Comparison of ENCODE assay signal across 12 cellular contexts in the genomic region with DNA sequence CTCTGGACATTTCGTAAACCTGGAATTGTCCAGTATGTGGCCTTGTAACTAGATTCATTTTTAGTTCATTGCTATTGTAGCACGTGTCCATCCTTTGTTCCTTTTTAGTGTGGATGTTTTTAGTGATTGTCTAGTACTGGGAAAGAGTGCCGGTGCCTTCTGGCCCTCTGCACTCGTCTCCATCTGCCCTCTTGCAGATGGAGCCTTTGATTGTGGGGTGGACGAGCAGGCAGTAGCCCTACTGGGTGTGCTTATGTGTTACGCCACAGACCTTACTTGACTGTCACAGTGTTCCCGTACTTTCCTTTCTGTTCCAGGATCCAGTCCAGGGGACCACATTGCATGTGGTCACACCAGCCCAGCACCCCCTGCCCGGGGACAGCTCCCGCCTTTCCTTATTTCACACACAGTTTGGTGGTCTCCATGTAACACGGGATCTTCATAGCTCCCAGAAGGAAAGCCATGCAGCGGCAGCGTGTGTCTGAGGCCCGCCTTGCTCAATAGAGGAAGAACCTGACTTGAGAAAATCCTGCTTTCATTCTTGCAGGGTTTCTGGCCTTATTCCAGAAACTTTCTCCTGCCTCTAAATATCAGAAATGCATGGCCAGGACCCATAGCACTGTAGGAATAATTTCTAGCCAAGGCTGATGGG. TPM values are rescaled to one million over a fixed set of nuclear protein-coding genes. Genes with fewer than 3 reads are reported as not detected.
DNase-seq lines count a peak whose midpoint lies in the region; ATAC-seq, FAIRE-seq and TF ChIP-seq lines count a peak whose summit lies in the region.
"Had no signal": no experiment of that assay in that cellular context is flagged by ENCODE, and none has a peak within 500 bp of the region (broad histone marks: within the 10 kb centered on the region; RNA-seq: fewer than 3 reads in every experiment).

No MANE protein-coding gene starts in this region.

- BruUV-seq in K562 (replicated peaks; lab: Mats Ljungman, UMichigan) = no TSS peak

- ATAC-seq in K562 = no peak
- no peak for ATAC-seq in stimulated activated naive B cell treated with anti-CD40 and anti-IgM and Interleukin-4, amounts not matched to agents 10 μg/mL and 1 μg/mL and 100 μg/mL, for 72 hours (replicated peaks)

- peaks cover 1% of the 10 kb centered on the region for H3K9me1 ChIP-seq in K562 (ENCODE audit: control insufficient read depth, insufficient read depth, low read length)

- H3K4me3 ChIP-seq in HEK293 (ENCODE audit: low read depth, low read length) (no peak overlapping the region), K562 (no peak overlapping the region), osteoblast (ENCODE audit: insufficient read depth, low read length) (no peak overlapping the region)
- H3K4me3 ChIP-seq: hepatocyte had no signal

- H4K20me1 ChIP-seq in K562 (replicated peaks; ENCODE audit: control insufficient read depth, insufficient read depth, low read length) (no peaks in the 10 kb centered on the region), osteoblast (ENCODE audit: insufficient read depth, low read length) (peaks cover 12% of the 10 kb centered on the region)

- H3K27me3 ChIP-seq in K562 (ENCODE audit: control insufficient read depth in 2 of 2, insufficient read depth in 2 of 2, low read length in 2 of 2) = no peaks in the 10 kb centered on the region
- H3K27me3 ChIP-seq in osteoblast (ENCODE audit: insufficient read depth, low read length) = no peaks in the 10 kb centered on the region
- H3K27me3 ChIP-seq: hepatocyte had no signal

- H3K4me3 Mint-ChIP-seq in CD14-positive monocyte = peak overlapping the region; percentile 59 to 84
- H3K4me3 Mint-ChIP-seq in stimulated activated naive B cell treated with anti-CD40 and anti-IgM and Interleukin-4, amounts not matched to agents 10 μg/mL and 1 μg/mL and 100 μg/mL, for 72 hours = no peak overlapping the region
- H3K4me3 Mint-ChIP-seq: activated T-helper 1 cell treated with anti-CD3 and anti-CD28 coated beads, Interleukin-12 subunit alpha, Interleukin-12 subunit beta, Interleukin-2, Interleukin-4 antibody, amounts not matched to agents 30 ng/mL and 10 ng/mL and 1 ng/mL, durations not matched to agents 14 hours and 24 hours and 36 hours had no signal

- TF ChIP-seq EP300 in K562 (IDR thresholded peaks at IDR 0.05; ENCODE audit: low read length) = no peak

- H3K36me3 Mint-ChIP-seq in CD14-positive monocyte = peaks cover 87 to 88% of the 10 kb centered on the region in 2 donors
- H3K36me3 Mint-ChIP-seq in stimulated activated naive B cell treated with anti-CD40 and anti-IgM and Interleukin-4, amounts not matched to agents 10 μg/mL and 1 μg/mL and 100 μg/mL, for 72 hours = peaks cover 0 to 2% of the 10 kb centered on the region in 2 donors

- no peak for TF ChIP-seq CTCF in CD14-positive monocyte (IDR thresholded peaks at IDR 0.05)
- TF ChIP-seq CTCF in HEK293 (tag by site-specific recombination; IDR thresholded peaks at IDR 0.05) = no peak
- no peak for TF ChIP-seq CTCF in K562 (IDR thresholded peaks at IDR 0.05 in 2 of 3, conservative IDR thresholded peaks at IDR 0.05 in 1 of 3; ENCODE audit: insufficient read depth in 2 of 3, low read depth in 1 of 3, low read length in 3 of 3)
- no peak for TF ChIP-seq CTCF in osteoblast (IDR thresholded peaks at IDR 0.05; ENCODE audit: extremely low read depth, low read depth, low read length)

- H3K4me2 ChIP-seq in K562 (ENCODE audit: insufficient read depth, low read length) = no peak overlapping the region
- no peak overlapping the region for H3K4me2 ChIP-seq in osteoblast (ENCODE audit: insufficient read depth, low read length)
- H3K4me2 ChIP-seq: hepatocyte had no signal

- H2AFZ ChIP-seq in K562 (ENCODE audit: low read depth, low read length) (no peak overlapping the region), osteoblast (ENCODE audit: low read length) (no peak overlapping the region)
- H2AFZ ChIP-seq: hepatocyte had no signal

- no peak for TF ChIP-seq RAD21 in K562 (CRISPR knock-in tag; conservative IDR thresholded peaks at IDR 0.05 in 1 of 2, IDR thresholded peaks at IDR 0.05 in 1 of 2)

- H3K4me1 Mint-ChIP-seq in CD14-positive monocyte = peaks cover 48% of the 10 kb centered on the region
- H3K4me1 Mint-ChIP-seq in stimulated activated naive B cell treated with anti-CD40 and anti-IgM and Interleukin-4, amounts not matched to agents 10 μg/mL and 1 μg/mL and 100 μg/mL, for 72 hours = peaks cover 3 to 5% of the 10 kb centered on the region in 2 donors

- H3K9ac ChIP-seq in K562 (ENCODE audit: insufficient read depth in 1 of 2, low read depth in 2 of 2, low read length in 2 of 2) = no peak overlapping the region; a peak in 1 of 4 replicates

- peak overlapping the region; percentile 32 to 91 (median 86) for H3K27ac Mint-ChIP-seq in CD14-positive monocyte
- no peak overlapping the region for H3K27ac Mint-ChIP-seq in stimulated activated naive B cell treated with anti-CD40 and anti-IgM and Interleukin-4, amounts not matched to agents 10 μg/mL and 1 μg/mL and 100 μg/mL, for 72 hours
- H3K27ac Mint-ChIP-seq: activated T-helper 1 cell treated with anti-CD3 and anti-CD28 coated beads, Interleukin-12 subunit alpha, Interleukin-12 subunit beta, Interleukin-2, Interleukin-4 antibody, amounts not matched to agents 30 ng/mL and 10 ng/mL and 1 ng/mL, durations not matched to agents 14 hours and 24 hours and 36 hours had no signal

- H3K9me3 ChIP-seq in HEK293 (ENCODE audit: control insufficient read depth, insufficient read depth, low read depth, low read length) (no peaks in the 10 kb centered on the region), K562 (replicated peaks; ENCODE audit: control insufficient read depth, insufficient read depth, low read depth, low read length) (no peaks in the 10 kb centered on the region), osteoblast (ENCODE audit: low read depth, low read length) (no peaks in the 10 kb centered on the region)

- H3K9me3 Mint-ChIP-seq in CD14-positive monocyte = no peaks in the 10 kb centered on the region
- H3K9me3 Mint-ChIP-seq in stimulated activated naive B cell treated with anti-CD40 and anti-IgM and Interleukin-4, amounts not matched to agents 10 μg/mL and 1 μg/mL and 100 μg/mL, for 72 hours = no peaks in the 10 kb centered on the region
- H3K9me3 Mint-ChIP-seq: activated T-helper 1 cell treated with anti-CD3 and anti-CD28 coated beads, Interleukin-12 subunit alpha, Interleukin-12 subunit beta, Interleukin-2, Interleukin-4 antibody, amounts not matched to agents 30 ng/mL and 10 ng/mL and 1 ng/mL, durations not matched to agents 14 hours and 24 hours and 36 hours had no signal

- WGBS in K562 (ENCODE audit: insufficient coverage, low coverage, missing lambda C conversion rate) = 63% methylated on average over 13 of the region's 13 CpGs

- H3K79me2 ChIP-seq in K562 (ENCODE audit: control insufficient read depth, insufficient read depth, low read length) (no peaks in the 10 kb centered on the region), osteoblast (ENCODE audit: insufficient read depth, low read length) (peaks cover 12% of the 10 kb centered on the region)

- peak; percentile 26 for FAIRE-seq in K562 (lab: Jason Lieb, UNC)

- H3K4me1 ChIP-seq in HEK293 (ENCODE audit: control insufficient read depth, insufficient read depth, low read length) (peaks cover 3% of the 10 kb centered on the region; the same call in 1 of the 2 replicates), K562 (replicated peaks in 1 of 2; ENCODE audit: control insufficient read depth in 2 of 2, insufficient read depth in 2 of 2, low read length in 2 of 2) (peaks cover 6 to 10% of the 10 kb centered on the region in 2 experiments; a peak in 4 of 5 replicates), osteoblast (ENCODE audit: insufficient read depth, low read length) (peaks cover 7% of the 10 kb centered on the region)

- H3K36me3 ChIP-seq in HEK293 (ENCODE audit: control insufficient read depth in 2 of 2, insufficient read depth in 1 of 2, low read length in 2 of 2) (peaks cover 0 to 6% of the 10 kb centered on the region in 2 experiments; a peak in 1 of 3 replicates), K562 (ENCODE audit: control insufficient read depth, insufficient read depth, low read length) (peaks cover 3% of the 10 kb centered on the region; the same call in 2 of the 3 replicates), osteoblast (ENCODE audit: insufficient read depth, low read length) (peaks cover 11% of the 10 kb centered on the region)

- H3K27ac ChIP-seq in HEK293 (ENCODE audit: extremely low read depth, low read depth, low read length) (no peak overlapping the region), K562 (ENCODE audit: extremely low read depth, low read depth, low read length) (no peak overlapping the region), osteoblast (ENCODE audit: low read depth, low read length) (peak overlapping the region; percentile 57)
- H3K27ac ChIP-seq: hepatocyte had no signal

- intact Hi-C loops in CD14-positive monocyte (cut with micrococcal nuclease) (loop anchor here (5.0 to 10.0 kb wide), 2 partner anchors 41 to 48 kb away; no protein-coding TSS in a partner anchor), K562 (cut with micrococcal nuclease) (no loop called here)

- H3K27me3 Mint-ChIP-seq in CD14-positive monocyte (ENCODE audit: low read depth in 3 of 3) = peaks cover 0 to 2% (median 1%) of the 10 kb centered on the region in 3 donors
- H3K27me3 Mint-ChIP-seq in stimulated activated naive B cell treated with anti-CD40 and anti-IgM and Interleukin-4, amounts not matched to agents 10 μg/mL and 1 μg/mL and 100 μg/mL, for 72 hours = no peaks in the 10 kb centered on the region

- in situ Hi-C loops in K562 (cut with MboI) = no loop called here

- TF ChIP-seq POLR2A in K562 (conservative IDR thresholded peaks at IDR 0.05) = no peak

- CTCF ChIA-PET in HEK293 (lab: Yijun Ruan, JAX) (no interaction called here), K562 (lab: Yijun Ruan, JAX; ENCODE audit: low intra/inter-chr PET ratio) (interaction anchor here (0.7 kb wide), 1 partner anchor 26 kb away, joined by 3 read pairs; no protein-coding TSS in a partner anchor)

- DNase-seq in CD14-positive monocyte (ENCODE audit: low spot score) = no peak
- DNase-seq in K562 (ENCODE audit: extremely low read depth in 1 of 4, low spot score in 3 of 4) = no peak
- DNase-seq in osteoblast (ENCODE audit: insufficient read length, low spot score, missing footprints) = no peak
- DNase-seq in UCSD-AML1 (lab: John Stamatoyannopoulos, UW; ENCODE audit: unreplicated experiment) = no peak
- no peak for DNase-seq in GM19240 (ENCODE audit: insufficient read length, low spot score)
- no peak for DNase-seq in NCI-H446 (lab: John Stamatoyannopoulos, UW)
- DNase-seq in stimulated activated naive B cell treated with anti-CD40 and anti-IgM and Interleukin-4, amounts not matched to agents 10 μg/mL and 1 μg/mL and 100 μg/mL, for 72 hours = no peak
- DNase-seq: NCI-H1436 treated with DMSO at 0.1 percent for 48 hours, NCI-H2227 treated with DMSO at 0.1 percent for 48 hours had no signal

- POLR2A ChIA-PET in HEK293 (lab: Yijun Ruan, JAX) = interaction anchor here (0.7 kb wide), 1 partner anchor 13 kb away, joined by 4 read pairs; no protein-coding TSS in a partner anchor
- POLR2A ChIA-PET in K562 (lab: Yijun Ruan, JAX) = interaction anchor here (3.2 kb wide), 1 partner anchor 10 kb away, joined by 11 read pairs; no protein-coding TSS in a partner anchor

RNA-seq across cellular contexts. Expression of a gene that starts 8.9 kb away (rescaled TPM):
- polyA plus RNA-seq in CD14-positive monocyte = 10 to 100 TPM; 21.4 to 32.7 TPM
- 51.3 and 93.2 TPM in 2 replicates for total RNA-seq in K562 (2011; cell fraction: chromatin; rRNA removed; ENCODE audit: low replicate concordance)
- 39.2 and 39.4 TPM in 2 replicates for total RNA-seq in K562 (2011; cell fraction: nucleolus; rRNA removed)
- total RNA-seq in K562 (2011; cell fraction: nucleoplasm; rRNA removed) = 29.0 and 33.3 TPM in 2 replicates
- 11.0 and 11.2 TPM in 2 replicates for total RNA-seq in K562 (2014; rRNA removed)
- 6.1 and 10.3 TPM in 2 replicates for total RNA-seq in K562 (2014; rRNA removed; fragmentation: Illumina TruSeq; extraction: Trizol)
- 9.3 and 9.7 TPM in 2 replicates for total RNA-seq in K562 (2015; rRNA removed; fragmentation: Illumina TruSeq; extraction: Trizol)
- 13.7 and 14.7 TPM in 2 replicates for total RNA-seq in K562 (2021)
- 6.9 and 8.6 TPM in 2 replicates for polyA plus RNA-seq in K562 (2011; rRNA removed)
- 4.0 and 9.6 TPM in 2 replicates for polyA plus RNA-seq in K562 (2011; cell fraction: cytosol; rRNA removed)
- polyA plus RNA-seq in K562 (2011; cell fraction: nucleus; rRNA removed) = 6.8 and 12.9 TPM in 2 replicates
- polyA plus RNA-seq in K562 (2012) = 10.5 and 13.3 TPM in 2 replicates
- 10.1 and 12.6 TPM in 2 replicates for polyA plus RNA-seq in K562 (2014; fragmentation: Illumina TruSeq; extraction: Trizol)
- under 1 TPM; 0.18 to 0.36 TPM for polyA plus RNA-seq in K562 (2014; fragmentation: Nextera tagmentation; extraction: Ambion mirVana)
- polyA plus RNA-seq in K562 (2014; rRNA removed) = 9.8 and 10.2 TPM in 2 replicates
- polyA minus RNA-seq in K562 (2011; rRNA and poly(A)+ RNA removed) = 7.7 and 17.3 TPM in 2 replicates
- polyA minus RNA-seq in K562 (2011; cell fraction: cytosol; rRNA and poly(A)+ RNA removed) = 5.1 and 6.4 TPM in 2 replicates
- 9.6 and 11.7 TPM in 2 replicates for polyA minus RNA-seq in K562 (2011; cell fraction: nucleus; rRNA and poly(A)+ RNA removed)
- total RNA-seq in osteoblast = 34.5 and 35.1 TPM in 2 replicates

RNA-seq across cellular contexts. Expression of a gene that starts 25.2 kb away (rescaled TPM):
- polyA plus RNA-seq in CD14-positive monocyte = 100 to 1,000 TPM in 1 of 2 donors, 10 to 100 TPM in 1; 99.7 to 129 TPM
- total RNA-seq in K562 (2011; cell fraction: chromatin; rRNA removed; ENCODE audit: low replicate concordance) = 116 and 182 TPM in 2 replicates
- 70.2 and 72.6 TPM in 2 replicates for total RNA-seq in K562 (2011; cell fraction: nucleolus; rRNA removed)
- 82.7 and 89.1 TPM in 2 replicates for total RNA-seq in K562 (2011; cell fraction: nucleoplasm; rRNA removed)
- total RNA-seq in K562 (2014; rRNA removed) = 37.4 and 42.5 TPM in 2 replicates
- total RNA-seq in K562 (2014; rRNA removed; fragmentation: Illumina TruSeq; extraction: Trizol) = 37.2 and 38.1 TPM in 2 replicates
- total RNA-seq in K562 (2015; rRNA removed; fragmentation: Illumina TruSeq; extraction: Trizol) = 44.5 and 44.6 TPM in 2 replicates
- 45.7 and 47.0 TPM in 2 replicates for total RNA-seq in K562 (2021)
- polyA plus RNA-seq in K562 (2011; rRNA removed) = 36.5 and 42.5 TPM in 2 replicates
- polyA plus RNA-seq in K562 (2011; cell fraction: cytosol; rRNA removed) = 43.9 and 59.7 TPM in 2 replicates
- 78.8 and 96.8 TPM in 2 replicates for polyA plus RNA-seq in K562 (2011; cell fraction: nucleus; rRNA removed)
- polyA plus RNA-seq in K562 (2012) = 37.6 and 39.5 TPM in 2 replicates
- polyA plus RNA-seq in K562 (2014; fragmentation: Illumina TruSeq; extraction: Trizol) = 48.2 and 49.7 TPM in 2 replicates
- 1 to 10 TPM; 1.7 to 1.8 TPM for polyA plus RNA-seq in K562 (2014; fragmentation: Nextera tagmentation; extraction: Ambion mirVana)
- 31.3 and 39.8 TPM in 2 replicates for polyA plus RNA-seq in K562 (2014; rRNA removed)
- polyA minus RNA-seq in K562 (2011; rRNA and poly(A)+ RNA removed) = 22.4 and 22.5 TPM in 2 replicates
- 14.8 and 19.9 TPM in 2 replicates for polyA minus RNA-seq in K562 (2011; cell fraction: cytosol; rRNA and poly(A)+ RNA removed)
- 17.2 and 23.5 TPM in 2 replicates for polyA minus RNA-seq in K562 (2011; cell fraction: nucleus; rRNA and poly(A)+ RNA removed)
- total RNA-seq in osteoblast = 134 and 139 TPM in 2 replicates

Comparison
In these comparisons a context has a peak if more than half of its experiments do, and no peak if none do; other contexts are left out.
1. H3K4me3 Mint-ChIP-seq: peak in CD14-positive monocyte (2 of 2); none in stimulated activated naive B cell treated with anti-CD40 and anti-IgM and Interleukin-4, amounts not matched to agents 10 μg/mL and 1 μg/mL and 100 μg/mL, for 72 hours (0 of 2).